8 cellular contexts compared by ENCODE assay signal in the genomic region with DNA sequence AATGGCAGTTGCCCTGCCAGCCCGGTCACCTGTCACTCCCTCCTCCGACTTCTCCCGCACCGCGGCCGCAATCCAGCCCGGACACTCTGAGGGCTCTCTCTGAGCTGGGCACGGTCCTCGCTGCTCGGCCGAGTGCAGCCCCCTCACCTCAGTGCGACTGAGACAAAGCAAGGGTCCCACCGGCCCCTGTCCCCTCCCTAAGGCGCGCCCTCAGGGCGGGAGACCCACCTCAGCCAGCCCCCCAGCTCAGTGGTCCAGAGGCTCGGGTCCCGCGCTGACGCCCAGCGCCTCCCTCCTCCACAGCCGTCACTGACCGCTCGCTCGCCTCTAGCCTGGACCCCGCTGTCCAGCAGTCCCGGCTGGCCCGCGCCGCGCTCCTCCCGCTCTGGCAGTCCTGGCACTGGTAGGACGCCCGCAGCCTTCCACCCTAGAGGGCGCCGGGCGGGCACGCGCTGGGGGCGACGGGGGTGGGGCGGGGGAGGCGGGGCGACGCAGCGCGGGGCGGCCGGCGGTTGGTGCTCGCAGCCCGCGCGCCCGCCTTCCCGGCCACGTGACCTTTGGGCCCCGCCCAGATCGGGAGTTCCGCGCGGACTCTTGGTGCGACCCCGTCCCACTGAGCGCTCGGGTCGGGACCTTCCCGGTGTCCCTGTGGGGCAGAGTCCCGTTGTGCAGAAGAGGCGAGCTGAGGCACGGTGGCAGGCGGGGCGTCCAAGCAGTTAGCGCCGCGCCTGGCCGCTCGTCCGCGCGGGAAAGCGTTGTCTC. TPM values are rescaled to one million over a fixed set of nuclear protein-coding genes. Genes with fewer than 3 reads are reported as not detected.
DNase-seq lines count a peak whose midpoint lies in the region; ATAC-seq and TF ChIP-seq lines count a peak whose summit lies in the region.

No MANE protein-coding gene starts in this region.

- peaks cover 9 to 11% (median 10%) of the 10 kb centered on the region in 3 donors for H3K4me1 Mint-ChIP-seq in IgD-negative memory B cell
- peaks cover 8% of the 10 kb centered on the region for H3K4me1 Mint-ChIP-seq in activated T-helper 17 cell treated with anti-CD3 and anti-CD28 coated beads, Interleukin-2, amount 50 U/mL, for 72 hours
- H3K4me1 Mint-ChIP-seq in natural killer cell treated with Interleukin-12 subunit alpha and Interleukin-12 subunit beta and Interleukin-15 and Interleukin-18, amount 100 ng/mL, for 72 hours (ENCODE audit: low read depth in 2 of 2), result peaks cover 8 to 14% of the 10 kb centered on the region in 2 donors

- no peaks in the 10 kb centered on the region for H3K36me3 Mint-ChIP-seq in IgD-negative memory B cell
- H3K36me3 Mint-ChIP-seq in activated T-helper 17 cell treated with anti-CD3 and anti-CD28 coated beads, Interleukin-2, amount 50 U/mL, for 72 hours (ENCODE audit: low read depth), result no peaks in the 10 kb centered on the region
- H3K36me3 Mint-ChIP-seq in natural killer cell treated with Interleukin-12 subunit alpha and Interleukin-12 subunit beta and Interleukin-15 and Interleukin-18, amount 100 ng/mL, for 72 hours, result no peaks in the 10 kb centered on the region

- ATAC-seq in GM21526 (IDR thresholded peaks at IDR 0.05; ENCODE audit: low FRiP score, unreplicated experiment), result peak; percentile 66
- ATAC-seq in activated T-helper 17 cell treated with anti-CD3 and anti-CD28 coated beads, Interleukin-2, amount 50 U/mL, for 72 hours (replicated peaks), result peak; percentile 90
- peak; percentile 95 to 96 for ATAC-seq in natural killer cell treated with Interleukin-12 subunit alpha and Interleukin-12 subunit beta and Interleukin-15 and Interleukin-18, amount 100 ng/mL, for 72 hours

- TF ChIP-seq CTCF in fibroblast of the aortic adventitia (IDR thresholded peaks at IDR 0.05; ENCODE audit: insufficient read depth, low read length), result peak; percentile 25

- peak overlapping the region; percentile 81 to 96 (median 90) for H3K4me3 Mint-ChIP-seq in IgD-negative memory B cell
- H3K4me3 Mint-ChIP-seq in activated T-helper 17 cell treated with anti-CD3 and anti-CD28 coated beads, Interleukin-2, amount 50 U/mL, for 72 hours, result peak overlapping the region; percentile 95
- H3K4me3 Mint-ChIP-seq in natural killer cell treated with Interleukin-12 subunit alpha and Interleukin-12 subunit beta and Interleukin-15 and Interleukin-18, amount 100 ng/mL, for 72 hours, result peak overlapping the region; percentile 92

- no peaks in the 10 kb centered on the region for H3K9me3 Mint-ChIP-seq in IgD-negative memory B cell
- no peaks in the 10 kb centered on the region for H3K9me3 Mint-ChIP-seq in activated T-helper 17 cell treated with anti-CD3 and anti-CD28 coated beads, Interleukin-2, amount 50 U/mL, for 72 hours
- no peaks in the 10 kb centered on the region for H3K9me3 Mint-ChIP-seq in natural killer cell treated with Interleukin-12 subunit alpha and Interleukin-12 subunit beta and Interleukin-15 and Interleukin-18, amount 100 ng/mL, for 72 hours

- DNase-seq in Caki2 (ENCODE audit: low read depth) (peak; percentile 82), RPMI7951 (ENCODE audit: low read depth) (peak; percentile 72), fibroblast of the aortic adventitia (ENCODE audit: low read depth) (peak; percentile 30)
- DNase-seq in natural killer cell treated with Interleukin-12 subunit alpha and Interleukin-12 subunit beta and Interleukin-15 and Interleukin-18, amount 100 ng/mL, for 72 hours (ENCODE audit: low spot score), result peak; percentile 90
- DNase-seq in stimulated activated naive CD4-positive, alpha-beta T cell treated with Interleukin-2 at 50 U/mL for 16 hours (lab: John Stamatoyannopoulos, UW), result peak; percentile 84

- peaks cover 2% of the 10 kb centered on the region for H3K27me3 Mint-ChIP-seq in IgD-negative memory B cell
- H3K27me3 Mint-ChIP-seq in activated T-helper 17 cell treated with anti-CD3 and anti-CD28 coated beads, Interleukin-2, amount 50 U/mL, for 72 hours, result no peaks in the 10 kb centered on the region
- H3K27me3 Mint-ChIP-seq in natural killer cell treated with Interleukin-12 subunit alpha and Interleukin-12 subunit beta and Interleukin-15 and Interleukin-18, amount 100 ng/mL, for 72 hours, result peaks cover 4 to 7% of the 10 kb centered on the region in 2 donors

- peak overlapping the region in 1 of 3 donors; percentile 3 for H3K27ac Mint-ChIP-seq in IgD-negative memory B cell
- H3K27ac Mint-ChIP-seq in activated T-helper 17 cell treated with anti-CD3 and anti-CD28 coated beads, Interleukin-2, amount 50 U/mL, for 72 hours, result peak overlapping the region; percentile 81
- peak overlapping the region in 1 of 2 donors; percentile 70 for H3K27ac Mint-ChIP-seq in natural killer cell treated with Interleukin-12 subunit alpha and Interleukin-12 subunit beta and Interleukin-15 and Interleukin-18, amount 100 ng/mL, for 72 hours

- peak overlapping the region; percentile 83 for H3K4me3 ChIP-seq in fibroblast of the aortic adventitia (ENCODE audit: low read depth, low read length)

- in situ Hi-C loops in Caki2 (cut with HindIII; ENCODE audit: low pct_unique_long_range_greater_than_20kb, low sequenced_read_pairs), result no loop called here

RNA-seq across cellular contexts. Expression of a gene that starts 7.9 kb away (rescaled TPM):
- total RNA-seq in Caki2 (2014; rRNA removed; shearing (Covaris generic); ENCODE audit: low replicate concordance), result 42.2 and 51.5 TPM in 2 replicates
- 29.8 TPM for polyA plus RNA-seq in IgD-negative memory B cell
- 14.7 and 15.4 TPM in 2 replicates for total RNA-seq in RPMI7951 (2014; rRNA removed; shearing (Covaris generic))
- 10 to 100 TPM; 23.0 to 37.3 TPM for total RNA-seq in activated T-helper 17 cell treated with anti-CD3 and anti-CD28 coated beads, Interleukin-2, amount 50 U/mL, for 72 hours
- 19.6 and 23.9 TPM in 2 replicates for total RNA-seq in fibroblast of the aortic adventitia (ENCODE audit: low replicate concordance)
- total RNA-seq in natural killer cell treated with Interleukin-12 subunit alpha and Interleukin-12 subunit beta and Interleukin-15 and Interleukin-18, amount 100 ng/mL, for 72 hours, result 10 to 100 TPM; 42.6 to 71.1 TPM

RNA-seq across cellular contexts. Expression of a gene that starts 43.5 kb away (rescaled TPM):
- total RNA-seq in Caki2 (2014; rRNA removed; shearing (Covaris generic); ENCODE audit: low replicate concordance), result not detected in 2 replicates
- 0.63 TPM for polyA plus RNA-seq in IgD-negative memory B cell
- total RNA-seq in RPMI7951 (2014; rRNA removed; shearing (Covaris generic)), result 0.29 TPM in 1 of 2 replicates, not detected in the other
- under 1 TPM; 0.41 to 0.50 TPM for total RNA-seq in activated T-helper 17 cell treated with anti-CD3 and anti-CD28 coated beads, Interleukin-2, amount 50 U/mL, for 72 hours
- total RNA-seq in fibroblast of the aortic adventitia (ENCODE audit: low replicate concordance), result 0.99 and 1.6 TPM in 2 replicates
- under 1 TPM; 0.40 to 0.45 TPM for total RNA-seq in natural killer cell treated with Interleukin-12 subunit alpha and Interleukin-12 subunit beta and Interleukin-15 and Interleukin-18, amount 100 ng/mL, for 72 hours

Comparison
In these comparisons a context has a peak if more than half of its experiments do, and no peak if none do; other contexts are left out.
1. Peak in every context shown above with its lines: DNase-seq, ATAC-seq and H3K4me3 ChIP-seq.
2. DNase-seq: peak in every context shown above with its lines; median percentile 90 in natural killer cell treated with Interleukin-12 subunit alpha and Interleukin-12 subunit beta and Interleukin-15 and Interleukin-18, amount 100 ng/mL, for 72 hours; 84 in stimulated activated naive CD4-positive, alpha-beta T cell treated with Interleukin-2 at 50 U/mL for 16 hours; 82 in Caki2; 72 in RPMI7951; 30 in fibroblast of the aortic adventitia.